8 cellular contexts compared by ENCODE assay signal in genomic region chr6:28124971-28125353, GRCh38. TPM values are rescaled to one million over a fixed set of nuclear protein-coding genes. Genes with fewer than 3 reads are reported as not detected.
DNase-seq lines count a peak whose midpoint lies in the region; ATAC-seq and TF ChIP-seq lines count a peak whose summit lies in the region.

No MANE protein-coding gene starts in this region.

- H3K27me3 Mint-ChIP-seq in activated CD8-positive, alpha-beta memory T cell treated with anti-CD3 and anti-CD28 coated beads, Interleukin-2, amount 10 ng/mL, durations not matched to agents 7 days and 5 days: no peaks in the 10 kb centered on the region

- no peaks in the 10 kb centered on the region for H3K9me3 ChIP-seq in spleen

- TF ChIP-seq POLR2A in spleen (IDR thresholded peaks at IDR 0.05): no peak

- peaks cover 19 to 55% (median 32%) of the 10 kb centered on the region in 6 donors for H3K4me1 ChIP-seq in spleen

- peak overlapping the region; percentile 93 for H3K27ac Mint-ChIP-seq in activated CD8-positive, alpha-beta memory T cell treated with anti-CD3 and anti-CD28 coated beads, Interleukin-2, amount 10 ng/mL, durations not matched to agents 7 days and 5 days

- peaks cover 49% of the 10 kb centered on the region for H3K36me3 Mint-ChIP-seq in activated CD8-positive, alpha-beta memory T cell treated with anti-CD3 and anti-CD28 coated beads, Interleukin-2, amount 10 ng/mL, durations not matched to agents 7 days and 5 days

- peak overlapping the region; percentile 87 for H3K4me3 Mint-ChIP-seq in activated CD8-positive, alpha-beta memory T cell treated with anti-CD3 and anti-CD28 coated beads, Interleukin-2, amount 10 ng/mL, durations not matched to agents 7 days and 5 days

- no peaks in the 10 kb centered on the region for H3K9me3 Mint-ChIP-seq in activated CD8-positive, alpha-beta memory T cell treated with anti-CD3 and anti-CD28 coated beads, Interleukin-2, amount 10 ng/mL, durations not matched to agents 7 days and 5 days (ENCODE audit: low read depth)

- peak overlapping the region; percentile 67 to 90 (median 83) for H3K27ac ChIP-seq in spleen

- peak; percentile 24 for ATAC-seq in activated CD8-positive, alpha-beta memory T cell treated with anti-CD3 and anti-CD28 coated beads, Interleukin-2, amount 10 ng/mL, durations not matched to agents 7 days and 5 days
- ATAC-seq in SK-N-SH treated with all-trans-retinoic acid at 6 μM for 48 hours (peak; percentile 21; the same call in 2 of the 3 replicates), HG03045 (IDR thresholded peaks at IDR 0.05; ENCODE audit: unreplicated experiment) (no peak)

- no peak for DNase-seq in activated CD8-positive, alpha-beta memory T cell treated with anti-CD3 and anti-CD28 coated beads, Interleukin-2, amount 10 ng/mL, durations not matched to agents 7 days and 5 days
- no peak for DNase-seq in activated CD8-positive, alpha-beta memory T cell treated with anti-CD3 and anti-CD28 coated beads for 24 hours
- DNase-seq in germinal center (ENCODE audit: low spot score) (peak; percentile 22), spleen (no peak), NCI-H1694 (lab: John Stamatoyannopoulos, UW) (no peak), middle frontal gyrus (ENCODE audit: extremely low spot score, low spot score) (no peak)

- no peak for TF ChIP-seq CTCF in spleen (IDR thresholded peaks at IDR 0.05 in 8 of 11, conservative IDR thresholded peaks at IDR 0.05 in 3 of 11)

- H3K36me3 ChIP-seq in spleen: peaks cover 0 to 74% (median 34%) of the 10 kb centered on the region in 6 donors

- CTCF ChIA-PET in activated CD8-positive, alpha-beta memory T cell treated with anti-CD3 and anti-CD28 coated beads, Interleukin-2, amount 10 ng/mL, durations not matched to agents 7 days and 5 days (lab: Charles Lee): interaction anchor here (0.9 to 2.1 kb wide), 6 partner anchors 8 to 231 kb away, joined by 3 to 7 read pairs (median 5); partner anchors contain the start of gene ZKSCAN8

- peaks cover 57% of the 10 kb centered on the region for H3K4me1 Mint-ChIP-seq in activated CD8-positive, alpha-beta memory T cell treated with anti-CD3 and anti-CD28 coated beads, Interleukin-2, amount 10 ng/mL, durations not matched to agents 7 days and 5 days

- peak overlapping the region; percentile 59 to 83 (median 63) for H3K4me3 ChIP-seq in spleen

- intact Hi-C loops in spleen (cut with DNase I; ENCODE audit: low total_unique reads): no loop called here

- 4 to 8% (median 7%) methylated on average over 6 of the region's 6 CpGs for WGBS in spleen, 5 donors

- H3K27me3 ChIP-seq in spleen (replicated peaks in 1 of 7): no peaks in the 10 kb centered on the region

TF ChIP-seq in SK-N-SH treated with all-trans-retinoic acid at 6 μM for 48 hours, 23 proteins besides CTCF, POLR2A, EP300 and RAD21:
- TF ChIP-seq ZNF8 (CRISPR knock-in tag; IDR thresholded peaks at IDR 0.05): no peak
- no peak for TF ChIP-seq ZNF70 (CRISPR knock-in tag; IDR thresholded peaks at IDR 0.05)
- TF ChIP-seq CSDC2 (CRISPR knock-in tag; IDR thresholded peaks at IDR 0.05): no peak
- no peak for TF ChIP-seq RARB (CRISPR knock-in tag; IDR thresholded peaks at IDR 0.05)
- no peak for TF ChIP-seq TOX (CRISPR knock-in tag; IDR thresholded peaks at IDR 0.05; ENCODE audit: borderline replicate concordance)
- no peak for TF ChIP-seq ZNF565 (CRISPR knock-in tag; conservative IDR thresholded peaks at IDR 0.05; ENCODE audit: low read depth)
- TF ChIP-seq ESRRG (CRISPR knock-in tag; IDR thresholded peaks at IDR 0.05): no peak
- TF ChIP-seq ZFP3 (CRISPR knock-in tag; IDR thresholded peaks at IDR 0.05): no peak
- TF ChIP-seq BACH2 (CRISPR knock-in tag; IDR thresholded peaks at IDR 0.05; ENCODE audit: borderline replicate concordance): no peak
- TF ChIP-seq TCF4 (CRISPR knock-in tag; IDR thresholded peaks at IDR 0.05; ENCODE audit: borderline replicate concordance): no peak
- TF ChIP-seq CREB5 (CRISPR knock-in tag; IDR thresholded peaks at IDR 0.05; ENCODE audit: low read depth): no peak
- no peak for TF ChIP-seq ARNTL (CRISPR knock-in tag; IDR thresholded peaks at IDR 0.05; ENCODE audit: borderline replicate concordance, low read depth)
- no peak for TF ChIP-seq SNAI2 (CRISPR knock-in tag; IDR thresholded peaks at IDR 0.05)
- TF ChIP-seq ISL1 (CRISPR knock-in tag; IDR thresholded peaks at IDR 0.05): no peak
- no peak for TF ChIP-seq ZC3H10 (CRISPR knock-in tag; IDR thresholded peaks at IDR 0.05)
- TF ChIP-seq OSR1 (CRISPR knock-in tag; IDR thresholded peaks at IDR 0.05): no peak
- no peak for TF ChIP-seq PPARA (CRISPR knock-in tag; IDR thresholded peaks at IDR 0.05; ENCODE audit: borderline replicate concordance)
- no peak for TF ChIP-seq CSRNP3 (CRISPR knock-in tag; IDR thresholded peaks at IDR 0.05)
- no peak for TF ChIP-seq TSHZ2 (CRISPR knock-in tag; IDR thresholded peaks at IDR 0.05)
- TF ChIP-seq GLIS3 (CRISPR knock-in tag; IDR thresholded peaks at IDR 0.05): no peak

RNA-seq across cellular contexts. Expression of gene ZSCAN16, which starts 0.6 kb away (rescaled TPM):
- 1 to 10 TPM; 4.6 to 7.5 TPM for total RNA-seq in activated CD8-positive, alpha-beta memory T cell treated with anti-CD3 and anti-CD28 coated beads, Interleukin-2, amount 10 ng/mL, durations not matched to agents 7 days and 5 days
- 10 to 100 TPM in 2 of 7 donors, 1 to 10 TPM in 5; 6.2 to 11.7 (median 8.4) TPM for total RNA-seq in spleen
- polyA plus RNA-seq in spleen: 10 to 100 TPM in 1 of 3 donors, 1 to 10 TPM in 2; 8.6 to 11.1 (median 8.8) TPM

RNA-seq across cellular contexts. Expression of gene ZKSCAN8, which starts 16.7 kb away (rescaled TPM):
- 10 to 100 TPM; 21.4 to 21.8 TPM for total RNA-seq in activated CD8-positive, alpha-beta memory T cell treated with anti-CD3 and anti-CD28 coated beads, Interleukin-2, amount 10 ng/mL, durations not matched to agents 7 days and 5 days
- 10 to 100 TPM; 22.2 to 33.0 (median 28.6) TPM for total RNA-seq in spleen
- polyA plus RNA-seq in spleen: 1 to 10 TPM; 3.1 to 4.4 (median 3.4) TPM

RNA-seq across cellular contexts. Expression of gene ZNF165, which starts 44.6 kb away (rescaled TPM):
- under 1 TPM; 0.61 to 0.70 TPM for total RNA-seq in activated CD8-positive, alpha-beta memory T cell treated with anti-CD3 and anti-CD28 coated beads, Interleukin-2, amount 10 ng/mL, durations not matched to agents 7 days and 5 days
- total RNA-seq in spleen: 1 to 10 TPM in 4 of 7 donors, under 1 TPM in 3; 0.60 to 2.0 (median 1.0) TPM
- polyA plus RNA-seq in spleen: 1 to 10 TPM in 2 of 3 donors, under 1 TPM in 1; 0.77 to 1.9 (median 1.3) TPM
